In the genomic region with DNA sequence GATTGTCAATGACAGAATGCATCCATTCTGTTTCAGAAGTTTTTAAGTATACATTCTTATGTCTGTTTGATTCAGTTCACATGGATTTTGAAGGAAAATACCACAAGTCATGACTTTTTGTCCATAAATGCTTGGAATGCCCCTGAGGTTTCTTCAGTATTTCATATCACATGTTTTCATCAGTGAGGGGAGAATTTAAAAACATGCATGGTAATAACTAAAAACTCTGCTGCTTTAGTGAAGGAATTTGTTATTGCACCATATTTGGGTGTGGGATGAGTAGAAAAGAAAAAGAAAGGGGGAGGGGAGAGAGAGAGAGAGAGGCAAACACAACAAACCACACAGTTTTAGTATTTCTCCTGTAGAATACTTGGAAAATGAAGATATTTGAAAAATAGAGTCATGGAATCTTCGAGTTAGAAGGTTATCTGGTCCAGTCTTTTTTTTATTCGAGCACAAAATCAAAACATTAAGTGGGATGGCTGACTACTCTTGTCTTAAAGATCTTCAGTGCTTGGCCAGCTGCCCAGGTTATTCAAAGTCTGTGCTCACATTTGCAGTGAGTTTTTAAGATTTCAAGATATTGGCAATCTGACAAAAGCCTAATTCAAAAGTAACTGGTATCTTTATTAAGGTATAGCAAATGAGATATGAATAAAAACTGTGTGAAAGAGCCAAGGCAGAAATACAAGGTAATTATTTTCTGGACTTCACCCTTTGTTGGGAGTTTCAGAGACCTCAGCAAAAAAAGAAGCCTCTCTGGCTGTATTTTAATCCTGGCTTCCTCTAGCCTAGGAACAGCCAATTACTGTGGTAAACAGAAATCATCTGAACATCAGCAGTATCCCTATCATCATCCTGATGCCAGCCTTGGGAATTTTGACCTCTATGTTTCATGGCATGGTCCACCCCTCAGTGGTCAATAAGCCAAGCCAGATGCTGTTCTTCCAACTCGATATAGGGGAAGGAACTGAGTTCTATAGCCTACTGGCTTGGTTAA, we compare ENCODE assay signal across 9 cellular contexts.
DNase-seq lines count a peak whose midpoint lies in the region; ATAC-seq and TF ChIP-seq lines count a peak whose summit lies in the region.
"Had no signal": no experiment of that assay in that cellular context is flagged by ENCODE, and none has a peak within 500 bp of the region (broad histone marks: within the 10 kb centered on the region; RNA-seq: fewer than 3 reads in every experiment).

No MANE protein-coding gene starts in this region.

- H3K4me1 ChIP-seq in Peyer's patch (no peaks in the 10 kb centered on the region), psoas muscle (no peaks in the 10 kb centered on the region)

- H3K36me3 ChIP-seq in Peyer's patch (no peaks in the 10 kb centered on the region), psoas muscle (ENCODE audit: insufficient read depth in 1 of 2, low read depth in 1 of 2) (no peaks in the 10 kb centered on the region)
- H3K36me3 ChIP-seq: neutrophil had no signal

- peak in 1 of 4 donors; percentile 64 for ATAC-seq in psoas muscle
- ATAC-seq in GM19035 (IDR thresholded peaks at IDR 0.05; ENCODE audit: unreplicated experiment): no peak
- ATAC-seq in GM21367 (IDR thresholded peaks at IDR 0.05; ENCODE audit: unreplicated experiment): no peak
- no peak for ATAC-seq in GM19455 (IDR thresholded peaks at IDR 0.05; ENCODE audit: unreplicated experiment)
- no peak for ATAC-seq in stimulated activated naive CD8-positive, alpha-beta T cell treated with anti-CD3 and anti-CD28 coated beads, Interleukin-15, Interleukin-2, amounts not matched to agents 100 U/mL and 50 U/mL, for 24 hours

- H3K4me3 ChIP-seq in Peyer's patch (no peak overlapping the region), fibroblast of mammary gland (ENCODE audit: control insufficient read depth, low read depth, low read length) (no peak overlapping the region), psoas muscle (no peak overlapping the region)

- H3K9me3 ChIP-seq in Peyer's patch: no peaks in the 10 kb centered on the region
- no peaks in the 10 kb centered on the region for H3K9me3 ChIP-seq in psoas muscle
- H3K9me3 ChIP-seq: neutrophil had no signal

- no peak for TF ChIP-seq CTCF in Peyer's patch (IDR thresholded peaks at IDR 0.05)
- TF ChIP-seq CTCF in fibroblast of mammary gland (conservative IDR thresholded peaks at IDR 0.05; ENCODE audit: control insufficient read depth, insufficient read depth, low read depth, low read length): no peak
- no peak for TF ChIP-seq CTCF in psoas muscle (IDR thresholded peaks at IDR 0.05)

- TF ChIP-seq POLR2A in Peyer's patch (IDR thresholded peaks at IDR 0.05): no peak

- H3K27me3 ChIP-seq in Peyer's patch: no peaks in the 10 kb centered on the region
- H3K27me3 ChIP-seq in psoas muscle (ENCODE audit: insufficient read depth in 3 of 3, low read length in 2 of 3): no peaks in the 10 kb centered on the region
- H3K27me3 ChIP-seq: neutrophil had no signal

- intact Hi-C loops in psoas muscle (cut with DNase I): no loop called here

- WGBS in psoas muscle, 3 donors: 39 to 46% (median 41%) methylated on average over 3 of the region's 3 CpGs

- H3K27ac ChIP-seq in Peyer's patch (peak overlapping the region in 3 of 4 donors; percentile 13 to 36 (median 36)), psoas muscle (peak overlapping the region; percentile 19)
- H3K27ac ChIP-seq: neutrophil had no signal

- DNase-seq in DMS 273 treated with DMSO at 0.1 percent for 48 hours (lab: John Stamatoyannopoulos, UW) (peak; percentile 52), Peyer's patch (peak in 2 of 3 donors; percentile 19 to 59), fibroblast of mammary gland (ENCODE audit: low read depth) (peak; percentile 95), psoas muscle (peak in 1 of 2 donors; percentile 51)
- no peak for DNase-seq in stimulated activated naive CD8-positive, alpha-beta T cell treated with anti-CD3 and anti-CD28 coated beads, Interleukin-15, Interleukin-2, amounts not matched to agents 100 U/mL and 50 U/mL, for 24 hours
